In genomic region chr12:124921200-124922008, GRCh38 we compare ENCODE assay signal across 8 cellular contexts. TPM values are rescaled to one million over a fixed set of nuclear protein-coding genes. Genes with fewer than 3 reads are reported as not detected.
A peak's percentile ranks its signal among the peaks of the same experiment; 100 is the strongest.
DNase-seq lines count a peak whose midpoint lies in the region; ATAC-seq and TF ChIP-seq lines count a peak whose summit lies in the region.

No MANE protein-coding gene starts in this region.

- TF ChIP-seq CTCF in SK-N-SH (IDR thresholded peaks at IDR 0.05) (no peak), breast epithelium (IDR thresholded peaks at IDR 0.05) (no peak)

- intact Hi-C loops in breast epithelium (cut with DNase I; ENCODE audit: low total_unique reads), result no loop called here
- intact Hi-C loops in left colon (cut with DNase I, micrococcal nuclease), result no loop called here

- CTCF ChIA-PET in SK-N-SH (lab: Yijun Ruan, JAX), result interaction anchor here (0.6 to 3.7 kb wide), 9 partner anchors 11 to 146 kb away, joined by 3 to 37 read pairs (median 4); partner anchors contain the start of gene BRI3BP

- DNase-seq in SK-N-SH, result peak; percentile 41
- DNase-seq in breast epithelium (ENCODE audit: low spot score in 2 of 2), result peak in 1 of 2 donors; percentile 51
- DNase-seq in left colon, result peak; percentile 66 to 74
- peak; percentile 68 to 87 (median 75) for DNase-seq in stimulated activated CD4-positive, alpha-beta T cell treated with anti-CD3 and anti-CD28 coated beads, TNF-alpha, amount 100 ng/mL, for 48 hours (ENCODE audit: low read depth in 3 of 3)
- no peak for DNase-seq in D341Med (ENCODE audit: low spot score)
- no peak for DNase-seq in effector CD8-positive, alpha-beta T cell (lab: John Stamatoyannopoulos, UW)

- H3K9ac ChIP-seq in SK-N-SH, result peak overlapping the region; percentile 54

- no peaks in the 10 kb centered on the region for H3K9me2 ChIP-seq in SK-N-SH

- TF ChIP-seq POLR2A in GM18526 (IDR thresholded peaks at IDR 0.05; ENCODE audit: extremely low read depth, insufficient read length) (peak; percentile 80), breast epithelium (IDR thresholded peaks at IDR 0.05) (no peak)

- peaks cover 14 to 25% of the 10 kb centered on the region in 2 experiments; a peak in 3 of 4 replicates for H3K4me1 ChIP-seq in SK-N-SH (ENCODE audit: control insufficient read depth in 1 of 2, insufficient read depth in 2 of 2, low read depth in 1 of 2, low read length in 1 of 2)
- peaks cover 5 to 6% of the 10 kb centered on the region in 2 donors for H3K4me1 ChIP-seq in breast epithelium

- H3K4me3 ChIP-seq in SK-N-SH (ENCODE audit: low read depth in 2 of 2, low read length in 1 of 2) (peak overlapping the region; percentile 60 to 65), breast epithelium (peak overlapping the region; percentile 22 to 49 (median 29))

- H2AFZ ChIP-seq in SK-N-SH (ENCODE audit: low read depth), result peak overlapping the region; percentile 90

- peak overlapping the region; percentile 84 for H3K4me2 ChIP-seq in SK-N-SH

- no peaks in the 10 kb centered on the region for H3K27me3 ChIP-seq in SK-N-SH (ENCODE audit: insufficient read depth)
- H3K27me3 ChIP-seq in breast epithelium, result no peaks in the 10 kb centered on the region

- H4K20me1 ChIP-seq in SK-N-SH (ENCODE audit: insufficient read depth), result no peaks in the 10 kb centered on the region

- no peaks in the 10 kb centered on the region for H3K79me2 ChIP-seq in SK-N-SH (ENCODE audit: insufficient read depth)

- 0 out of 4 replicates have a peak, but pooled peaks of 1 of the 2 experiments have one; percentile 18 for TF ChIP-seq EP300 in SK-N-SH (IDR thresholded peaks at IDR 0.05; ENCODE audit: borderline replicate concordance in 1 of 2, low read depth in 1 of 2, low read length in 1 of 2)

- no peaks in the 10 kb centered on the region for H3K9me3 ChIP-seq in SK-N-SH
- H3K9me3 ChIP-seq in breast epithelium, result no peaks in the 10 kb centered on the region

- ATAC-seq in HG02970 (IDR thresholded peaks at IDR 0.05; ENCODE audit: low FRiP score, unreplicated experiment), result peak; percentile 33
- ATAC-seq in left colon, result no peak

- H3K36me3 ChIP-seq in SK-N-SH (replicated peaks in 1 of 2; ENCODE audit: control insufficient read depth in 1 of 2, insufficient read depth in 2 of 2, low read length in 1 of 2) (no peaks in the 10 kb centered on the region), breast epithelium (no peaks in the 10 kb centered on the region)

- peak overlapping the region; percentile 32 to 76; a peak in 3 of 4 replicates for H3K27ac ChIP-seq in SK-N-SH (ENCODE audit: low read depth in 2 of 2, low read length in 1 of 2)
- peak overlapping the region; percentile 73 to 98 for H3K27ac ChIP-seq in breast epithelium

- WGBS in SK-N-SH (ENCODE audit: low lambda C conversion rate), result 32% methylated on average over 16 of the region's 16 CpGs

- POLR2A ChIA-PET in SK-N-SH (lab: Yijun Ruan, JAX), result interaction anchor here (1.0 to 2.8 kb wide), 2 partner anchors 8 to 18 kb away, joined by 5 to 17 read pairs; no protein-coding TSS in a partner anchor

- no peak for TF ChIP-seq RAD21 in SK-N-SH (IDR thresholded peaks at IDR 0.05; ENCODE audit: low read length)

- H3F3A ChIP-seq in SK-N-SH (replicated peaks; ENCODE audit: insufficient read depth), result peaks cover 30% of the 10 kb centered on the region

TF ChIP-seq in SK-N-SH, 30 proteins besides CTCF, POLR2A, EP300 and RAD21:
- TF ChIP-seq FOSL2 (IDR thresholded peaks at IDR 0.05; ENCODE audit: borderline replicate concordance, low read depth) (peak; percentile 79), CHD2 (IDR thresholded peaks at IDR 0.05; ENCODE audit: low read length, partially characterized antibody) (peak; percentile 61), USF1 (IDR thresholded peaks at IDR 0.05; ENCODE audit: borderline replicate concordance, low read depth) (no peak), EZH2phosphoT487 (IDR thresholded peaks at IDR 0.05; ENCODE audit: borderline replicate concordance, low read depth) (no peak), TAF1 (IDR thresholded peaks at IDR 0.05; ENCODE audit: borderline replicate concordance, low read depth, low read length) (0 out of 2 replicates have a peak, but pooled peaks have one; percentile 23), PBX3 (IDR thresholded peaks at IDR 0.05) (no peak), NFIC (IDR thresholded peaks at IDR 0.05; ENCODE audit: borderline replicate concordance) (no peak), TCF12 (IDR thresholded peaks at IDR 0.05) (no peak), RFX5 (IDR thresholded peaks at IDR 0.05; ENCODE audit: low read length) (no peak), GABPA (IDR thresholded peaks at IDR 0.05; ENCODE audit: low read depth) (no peak), YY1 (IDR thresholded peaks at IDR 0.05; ENCODE audit: low read depth) (peak; percentile 49; the same call in 1 of the 2 replicates), SIN3A (IDR thresholded peaks at IDR 0.05; ENCODE audit: borderline replicate concordance, low read depth, low read length) (no peak), POLR2AphosphoS5 (IDR thresholded peaks at IDR 0.05; ENCODE audit: low read depth, low read length) (no peak), RCOR1 (IDR thresholded peaks at IDR 0.05; ENCODE audit: low read length) (peak; percentile 45; the same call in 1 of the 2 replicates), REST (IDR thresholded peaks at IDR 0.05; ENCODE audit: low read depth, low read length) (peak; percentile 38; the same call in 1 of the 2 replicates), FOXJ3 (CRISPR knock-in tag; IDR thresholded peaks at IDR 0.05) (no peak), MAX (IDR thresholded peaks at IDR 0.05; ENCODE audit: low read depth) (peak; percentile 79), MXI1 (IDR thresholded peaks at IDR 0.05; ENCODE audit: low read depth, low read length) (peak; percentile 93), TEAD4 (IDR thresholded peaks at IDR 0.05; ENCODE audit: borderline replicate concordance, insufficient read depth) (peak; percentile 84), FOXM1 (IDR thresholded peaks at IDR 0.05; ENCODE audit: low read depth) (no peak)

RNA-seq across cellular contexts. Expression of gene UBC, which starts 7.0 kb away (rescaled TPM):
- polyA plus RNA-seq in SK-N-SH (2012; rRNA removed), result 1,327 and 1,666 TPM in 2 replicates
- polyA plus RNA-seq in SK-N-SH (2012; cell fraction: cytosol; rRNA removed), result 1,141 and 1,342 TPM in 2 replicates
- 1,930 and 2,064 TPM in 2 replicates for polyA plus RNA-seq in SK-N-SH (2012; cell fraction: nucleus; rRNA removed)
- total RNA-seq in breast epithelium, result 1,000 to 10,000 TPM; 1,552 to 1,797 (median 1,598) TPM
- 1,000 to 10,000 TPM; 1,187 to 1,359 TPM for total RNA-seq in left colon

RNA-seq across cellular contexts. Expression of gene SCARB1, which starts 57.7 kb away (rescaled TPM):
- 12.8 and 33.0 TPM in 2 replicates for polyA plus RNA-seq in SK-N-SH (2012; rRNA removed)
- polyA plus RNA-seq in SK-N-SH (2012; cell fraction: cytosol; rRNA removed), result 17.4 and 25.1 TPM in 2 replicates
- polyA plus RNA-seq in SK-N-SH (2012; cell fraction: nucleus; rRNA removed), result 36.4 and 45.3 TPM in 2 replicates
- total RNA-seq in breast epithelium (10 to 100 TPM; 18.4 to 61.3 (median 20.2) TPM), left colon (10 to 100 TPM; 39.1 to 66.1 TPM)

Comparison
In these comparisons a context has a peak if more than half of its experiments do, and no peak if none do; other contexts are left out.
1. DNase-seq: peak in SK-N-SH (single experiment), left colon (2 of 2) and stimulated activated CD4-positive, alpha-beta T cell treated with anti-CD3 and anti-CD28 coated beads, TNF-alpha, amount 100 ng/mL, for 48 hours (3 of 3); none in D341Med (single experiment) and effector CD8-positive, alpha-beta T cell (single experiment).